Comparison of ENCODE assay signal across 2 cellular contexts in genomic region chr17:158379-158778, GRCh38.
TF ChIP-seq lines count a peak whose summit lies in the region.

No MANE protein-coding gene starts in this region.

TF ChIP-seq in HEK293, 187 proteins besides CTCF, POLR2A, EP300 and RAD21:
- TF ChIP-seq GFI1B (tag by site-specific recombination; IDR thresholded peaks at IDR 0.05) (no peak), ZNF621 (tag by site-specific recombination; IDR thresholded peaks at IDR 0.05) (no peak), ZBTB17 (tag by site-specific recombination; IDR thresholded peaks at IDR 0.05) (peak; percentile 64), ZNF23 (tag by site-specific recombination; IDR thresholded peaks at IDR 0.05; ENCODE audit: borderline replicate concordance) (peak; percentile 84; the same call in 1 of the 2 replicates)

TF ChIP-seq in K562, 482 proteins besides CTCF, POLR2A, EP300 and RAD21:
- TF ChIP-seq ZEB2 (IDR thresholded peaks at IDR 0.05) (no peak), ELF2 (CRISPR knock-in tag; IDR thresholded peaks at IDR 0.05) (no peak), ZBTB1 (CRISPR knock-in tag; IDR thresholded peaks at IDR 0.05; ENCODE audit: borderline replicate concordance, low read depth) (no peak), ZNF280B (CRISPR knock-in tag; IDR thresholded peaks at IDR 0.05) (no peak), ZBTB17 (CRISPR knock-in tag; IDR thresholded peaks at IDR 0.05) (peak; percentile 85), DNMT1 (IDR thresholded peaks at IDR 0.05) (no peak), NUFIP1 (IDR thresholded peaks at IDR 0.05; ENCODE audit: partially characterized antibody) (no peak), CREBBP (IDR thresholded peaks at IDR 0.05; ENCODE audit: low read depth, low read length) (no peak), HNRNPK (IDR thresholded peaks at IDR 0.05; ENCODE audit: low read depth, low read length, poor library complexity, severe bottlenecking) (no peak), ZNF23 (CRISPR knock-in tag; IDR thresholded peaks at IDR 0.05) (peak; percentile 85), RHOXF2B (CRISPR knock-in tag; conservative IDR thresholded peaks at IDR 0.05) (no peak), ASH1L (IDR thresholded peaks at IDR 0.05; ENCODE audit: borderline replicate concordance, low read depth, partially characterized antibody) (no peak), BDP1 (IDR thresholded peaks at IDR 0.05; ENCODE audit: insufficient read depth, insufficient read length) (no peak)
